In genomic region chr17:36935681-36936454, GRCh38 we compare ENCODE assay signal across 8 cellular contexts. TPM values are rescaled to one million over a fixed set of nuclear protein-coding genes. Genes with fewer than 3 reads are reported as not detected.
DNase-seq lines count a peak whose midpoint lies in the region; ATAC-seq lines count a peak whose summit lies in the region.

No MANE protein-coding gene starts in this region.

- H3K36me3 Mint-ChIP-seq in activated naive CD8-positive, alpha-beta T cell treated with anti-CD3 and anti-CD28 coated beads, Interleukin-2, amount 50 U/mL, for 24 hours (ENCODE audit: low read depth) = no peaks in the 10 kb centered on the region
- H3K36me3 Mint-ChIP-seq in naive B cell = peaks cover 0 to 1% of the 10 kb centered on the region in 2 donors

- no peaks in the 10 kb centered on the region for H3K9me3 Mint-ChIP-seq in activated naive CD8-positive, alpha-beta T cell treated with anti-CD3 and anti-CD28 coated beads, Interleukin-2, amount 50 U/mL, for 24 hours
- peaks cover 0 to 13% (median 4%) of the 10 kb centered on the region in 7 donors for H3K9me3 Mint-ChIP-seq in naive B cell

- intact Hi-C loops in posterior cingulate gyrus (cut with DNase I) = no loop called here

- H3K27ac Mint-ChIP-seq in activated naive CD8-positive, alpha-beta T cell treated with anti-CD3 and anti-CD28 coated beads, Interleukin-2, amount 50 U/mL, for 24 hours = no peak overlapping the region
- H3K27ac Mint-ChIP-seq in naive B cell = peak overlapping the region in 4 of 6 donors; percentile 61 to 94 (median 78)

- no peak for ATAC-seq in activated naive CD8-positive, alpha-beta T cell treated with anti-CD3 and anti-CD28 coated beads, Interleukin-2, amount 50 U/mL, for 24 hours
- ATAC-seq in naive B cell (ENCODE audit: low read depth in 2 of 2) = no peak

- peaks cover 58% of the 10 kb centered on the region for H3K4me1 Mint-ChIP-seq in activated naive CD8-positive, alpha-beta T cell treated with anti-CD3 and anti-CD28 coated beads, Interleukin-2, amount 50 U/mL, for 24 hours
- peaks cover 66 to 83% (median 77%) of the 10 kb centered on the region in 3 donors for H3K4me1 Mint-ChIP-seq in naive B cell

- peak overlapping the region; percentile 40 for H3K4me3 Mint-ChIP-seq in activated naive CD8-positive, alpha-beta T cell treated with anti-CD3 and anti-CD28 coated beads, Interleukin-2, amount 50 U/mL, for 24 hours
- peak overlapping the region; percentile 54 to 89 (median 81) for H3K4me3 Mint-ChIP-seq in naive B cell

- H3K27me3 Mint-ChIP-seq in activated naive CD8-positive, alpha-beta T cell treated with anti-CD3 and anti-CD28 coated beads, Interleukin-2, amount 50 U/mL, for 24 hours = peaks cover 91% of the 10 kb centered on the region
- H3K27me3 Mint-ChIP-seq in naive B cell = peaks cover 61 to 94% (median 84%) of the 10 kb centered on the region in 3 donors

- DNase-seq in COLO668 (lab: John Stamatoyannopoulos, UW; ENCODE audit: unreplicated experiment) (peak; percentile 4), HuH-7.5 (ENCODE audit: low spot score) (peak; percentile 59), naive B cell (no peak), SIG-M5 treated with dmso at 0.1 percent for 504 hours (lab: John Stamatoyannopoulos, UW; ENCODE audit: unreplicated experiment) (no peak), posterior cingulate gyrus (no peak)
- DNase-seq in activated naive CD8-positive, alpha-beta T cell treated with anti-CD3 and anti-CD28 coated beads, Interleukin-2, amount 50 U/mL, for 24 hours = no peak
- no peak for DNase-seq in effector CD8-positive, alpha-beta T cell (lab: John Stamatoyannopoulos, UW)
- no peak for DNase-seq in effector CD4-positive, alpha-beta T cell

RNA-seq across cellular contexts. Expression of gene LHX1, which starts 1.4 kb away (rescaled TPM):
- not detected for polyA plus RNA-seq in naive B cell (ENCODE audit: low read depth in 6 of 6)

RNA-seq across cellular contexts. Expression of gene AATF, which starts 12.9 kb away (rescaled TPM):
- polyA plus RNA-seq in naive B cell (ENCODE audit: low read depth in 6 of 6) = 10 to 100 TPM; 63.8 to 96.7 (median 73.2) TPM

Comparison
In these comparisons a context has a peak if more than half of its experiments do, and no peak if none do; other contexts are left out.
1. DNase-seq: peak in COLO668 (single experiment) and HuH-7.5 (single experiment); none in activated naive CD8-positive, alpha-beta T cell treated with anti-CD3 and anti-CD28 coated beads, Interleukin-2, amount 50 U/mL, for 24 hours (single experiment), naive B cell (single experiment), SIG-M5 treated with dmso at 0.1 percent for 504 hours (single experiment), effector CD8-positive, alpha-beta T cell (single experiment), effector CD4-positive, alpha-beta T cell (single experiment) and posterior cingulate gyrus (0 of 10).